ENCODE assay signal across 8 cellular contexts in genomic region chr6:107132330-107132954, GRCh38. TPM values are rescaled to one million over a fixed set of nuclear protein-coding genes. Genes with fewer than 3 reads are reported as not detected.
DNase-seq lines count a peak whose midpoint lies in the region; ATAC-seq and TF ChIP-seq lines count a peak whose summit lies in the region.

No MANE protein-coding gene starts in this region.

- no peaks in the 10 kb centered on the region for H3K9me3 Mint-ChIP-seq in WTC11

- no peaks in the 10 kb centered on the region for H3K9me3 ChIP-seq in right cardiac atrium (ENCODE audit: control insufficient read depth, low read length)

- DNase-seq in Caki2 (ENCODE audit: low read depth) (peak; percentile 45), HFF-Myc (ENCODE audit: extremely low read depth, low read depth) (no peak), WTC11 (ENCODE audit: low spot score) (no peak), right cardiac atrium (peak in 2 of 3 donors; percentile 20 to 58), HK-2 (ENCODE audit: unreplicated experiment) (no peak), globus pallidus (ENCODE audit: low spot score) (no peak)
- DNase-seq in central memory CD4-positive, alpha-beta T cell: no peak

- intact Hi-C loops in right cardiac atrium (cut with DNase I): no loop called here

- H3K4me3 ChIP-seq in HFF-Myc (replicated peaks; ENCODE audit: low read depth, low read length): no peak overlapping the region
- no peak overlapping the region for H3K4me3 ChIP-seq in right cardiac atrium (ENCODE audit: low read length)

- H3K4me1 ChIP-seq in right cardiac atrium (ENCODE audit: control insufficient read depth, insufficient read depth, low read length): no peaks in the 10 kb centered on the region

- CTCF ChIA-PET in WTC11 (lab: Charles Lee): interaction anchor here (0.6 to 2.2 kb wide), 7 partner anchors 13 to 320 kb away, joined by 3 to 6 read pairs (median 4); no protein-coding TSS in a partner anchor

- no peaks in the 10 kb centered on the region for H3K27me3 Mint-ChIP-seq in WTC11 (ENCODE audit: low read depth)

- no peak overlapping the region for H3K27ac Mint-ChIP-seq in WTC11

- no peaks in the 10 kb centered on the region for H3K27me3 ChIP-seq in right cardiac atrium (ENCODE audit: control insufficient read depth, insufficient read depth)

- ATAC-seq in WTC11 (peak; percentile 25; the same call in 1 of the 2 replicates), right cardiac atrium (no peak), GM21367 (IDR thresholded peaks at IDR 0.05; ENCODE audit: unreplicated experiment) (no peak)

- H3K27ac ChIP-seq in right cardiac atrium (ENCODE audit: low read length): no peak overlapping the region

- H3K36me3 Mint-ChIP-seq in WTC11: no peaks in the 10 kb centered on the region

- H3K4me3 Mint-ChIP-seq in WTC11: no peak overlapping the region

- POLR2A ChIA-PET in WTC11 (lab: Charles Lee): no interaction called here

- peaks cover 24% of the 10 kb centered on the region for H3K4me1 Mint-ChIP-seq in WTC11

- TF ChIP-seq CTCF in HFF-Myc (IDR thresholded peaks at IDR 0.05; ENCODE audit: low read depth, low read length, missing control alignments) (peak; percentile 36), WTC11 (IDR thresholded peaks at IDR 0.05) (0 out of 2 replicates have a peak, but pooled peaks have one; percentile 22)

- in situ Hi-C loops in Caki2 (cut with HindIII; ENCODE audit: low pct_unique_long_range_greater_than_20kb, low sequenced_read_pairs): no loop called here

- WGBS in right cardiac atrium: 46% methylated on average over 8 of the region's 8 CpGs

TF ChIP-seq in WTC11, 78 proteins besides CTCF, POLR2A, EP300 and RAD21:
- TF ChIP-seq PRDM15 (CRISPR knock-in tag; IDR thresholded peaks at IDR 0.05) (no peak), ZNF512 (CRISPR knock-in tag; IDR thresholded peaks at IDR 0.05; ENCODE audit: borderline replicate concordance) (no peak), ZNF121 (CRISPR knock-in tag; IDR thresholded peaks at IDR 0.05) (no peak), SP1 (CRISPR knock-in tag; conservative IDR thresholded peaks at IDR 0.05) (no peak), NR1H2 (CRISPR knock-in tag; IDR thresholded peaks at IDR 0.05) (no peak), ELF4 (CRISPR knock-in tag; IDR thresholded peaks at IDR 0.05; ENCODE audit: low read depth) (no peak), ZNF281 (CRISPR knock-in tag; IDR thresholded peaks at IDR 0.05) (no peak), FOXJ3 (CRISPR knock-in tag; IDR thresholded peaks at IDR 0.05; ENCODE audit: borderline replicate concordance) (no peak), JUN (CRISPR knock-in tag; IDR thresholded peaks at IDR 0.05) (no peak), ATF2 (CRISPR knock-in tag; IDR thresholded peaks at IDR 0.05; ENCODE audit: borderline replicate concordance, low read depth) (no peak)

RNA-seq across cellular contexts. Expression of gene BEND3, which starts 17.1 kb away (rescaled TPM):
- total RNA-seq in Caki2 (2014; rRNA removed; shearing (Covaris generic); ENCODE audit: low replicate concordance): 2.3 and 2.6 TPM in 2 replicates
- total RNA-seq in WTC11 (2021) (25.4 to 33.8 TPM (median 33.3 TPM) in 3 replicates), right cardiac atrium (1 to 10 TPM in 2 of 4 donors, under 1 TPM in 2; 0.91 to 1.4 (median 0.97) TPM)
- polyA plus RNA-seq in right cardiac atrium: 0.36 TPM

Comparison
In these comparisons a context has a peak if more than half of its experiments do, and no peak if none do; other contexts are left out.
1. DNase-seq: peak in Caki2 (single experiment) and right cardiac atrium (2 of 3); none in HFF-Myc (single experiment), WTC11 (single experiment), HK-2 (single experiment), central memory CD4-positive, alpha-beta T cell (single experiment) and globus pallidus (single experiment).